Comparison of ENCODE assay signal across 8 cellular contexts in genomic region chr3:150721285-150722130, GRCh38. TPM values are rescaled to one million over a fixed set of nuclear protein-coding genes. Genes with fewer than 3 reads are reported as not detected.
DNase-seq lines count a peak whose midpoint lies in the region; ATAC-seq and TF ChIP-seq lines count a peak whose summit lies in the region.

No MANE protein-coding gene starts in this region.

- H3K9me3 ChIP-seq in SK-N-MC (ENCODE audit: low read depth, low read length) (no peaks in the 10 kb centered on the region), esophagus squamous epithelium (no peaks in the 10 kb centered on the region)

- 12 to 27% methylated on average over 13 of the region's 13 CpGs for WGBS in esophagus squamous epithelium, 2 donors

- H3K27ac Mint-ChIP-seq in activated naive CD4-positive, alpha-beta T cell treated with anti-CD3 and anti-CD28 coated beads, Interleukin-2, amount 50 U/mL, for 72 hours = no peak overlapping the region
- no peak overlapping the region for H3K27ac Mint-ChIP-seq in activated naive CD4-positive, alpha-beta T cell treated with anti-CD3 and anti-CD28 coated beads for 36 hours
- no peak overlapping the region for H3K27ac Mint-ChIP-seq in natural killer cell treated with Interleukin-12 subunit alpha and Interleukin-12 subunit beta and Interleukin-15 and Interleukin-18, amount 100 ng/mL, for 72 hours

- ATAC-seq in activated naive CD4-positive, alpha-beta T cell treated with anti-CD3 and anti-CD28 coated beads, Interleukin-2, amount 50 U/mL, for 72 hours = peak; percentile 60 to 62
- ATAC-seq in HG02678 (IDR thresholded peaks at IDR 0.05; ENCODE audit: unreplicated experiment) = peak; percentile 75
- ATAC-seq in natural killer cell treated with Interleukin-12 subunit alpha and Interleukin-12 subunit beta and Interleukin-15 and Interleukin-18, amount 100 ng/mL, for 72 hours = peak; percentile 68 to 81

- no peaks in the 10 kb centered on the region for H3K27me3 ChIP-seq in esophagus squamous epithelium

- H3K4me1 Mint-ChIP-seq in activated naive CD4-positive, alpha-beta T cell treated with anti-CD3 and anti-CD28 coated beads for 36 hours (ENCODE audit: low read depth) = peaks cover 28% of the 10 kb centered on the region
- H3K4me1 Mint-ChIP-seq in natural killer cell treated with Interleukin-12 subunit alpha and Interleukin-12 subunit beta and Interleukin-15 and Interleukin-18, amount 100 ng/mL, for 72 hours (ENCODE audit: low read depth in 2 of 2) = peaks cover 0 to 6% of the 10 kb centered on the region in 2 donors

- DNase-seq in activated naive CD4-positive, alpha-beta T cell treated with anti-CD3 and anti-CD28 coated beads, Interleukin-2, amount 50 U/mL, for 72 hours (ENCODE audit: low spot score in 2 of 2) = no peak
- DNase-seq in activated naive CD4-positive, alpha-beta T cell treated with anti-CD3 and anti-CD28 coated beads for 36 hours = no peak
- DNase-seq in NCI-H1436 treated with DMSO at 0.1 percent for 48 hours (lab: John Stamatoyannopoulos, UW) = peak; percentile 45
- no peak for DNase-seq in SK-N-MC (ENCODE audit: low read depth, low spot score)
- DNase-seq in esophagus squamous epithelium (lab: John Stamatoyannopoulos, UW) = no peak
- DNase-seq in natural killer cell treated with Interleukin-12 subunit alpha and Interleukin-12 subunit beta and Interleukin-15 and Interleukin-18, amount 100 ng/mL, for 72 hours (ENCODE audit: low spot score) = no peak
- DNase-seq in activated naive CD4-positive, alpha-beta T cell treated with anti-CD3 and anti-CD28 coated beads, Interleukin-2, amount 50 U/mL, for 16 hours = no peak

- H3K9me3 Mint-ChIP-seq in activated naive CD4-positive, alpha-beta T cell treated with anti-CD3 and anti-CD28 coated beads, Interleukin-2, amount 50 U/mL, for 72 hours = no peaks in the 10 kb centered on the region
- H3K9me3 Mint-ChIP-seq in activated naive CD4-positive, alpha-beta T cell treated with anti-CD3 and anti-CD28 coated beads for 36 hours = peaks cover 2% of the 10 kb centered on the region
- no peaks in the 10 kb centered on the region for H3K9me3 Mint-ChIP-seq in natural killer cell treated with Interleukin-12 subunit alpha and Interleukin-12 subunit beta and Interleukin-15 and Interleukin-18, amount 100 ng/mL, for 72 hours

- H3K27ac ChIP-seq in SK-N-MC = no peak overlapping the region
- H3K27ac ChIP-seq in esophagus squamous epithelium = no peak overlapping the region

- TF ChIP-seq CTCF in esophagus squamous epithelium (IDR thresholded peaks at IDR 0.05) = peak; percentile 54 to 92 (median 85)

- H3K4me3 Mint-ChIP-seq in activated naive CD4-positive, alpha-beta T cell treated with anti-CD3 and anti-CD28 coated beads for 36 hours = no peak overlapping the region
- no peak overlapping the region for H3K4me3 Mint-ChIP-seq in natural killer cell treated with Interleukin-12 subunit alpha and Interleukin-12 subunit beta and Interleukin-15 and Interleukin-18, amount 100 ng/mL, for 72 hours

- intact Hi-C loops in activated naive CD4-positive, alpha-beta T cell treated with anti-CD3 and anti-CD28 coated beads for 36 hours (cut with micrococcal nuclease) = loop anchor here (1.0 kb wide), 10 partner anchors 17 to 425 kb away; partner anchors contain the start of genes EIF2A, ERICH6, SERP1 and SIAH2
- intact Hi-C loops in esophagus squamous epithelium (cut with DNase I) = loop anchor here (5.0 kb wide), 2 partner anchors 141 to 426 kb away; no protein-coding TSS in a partner anchor

- no peak for TF ChIP-seq POLR2A in esophagus squamous epithelium (IDR thresholded peaks at IDR 0.05)

- H3K4me3 ChIP-seq in SK-N-MC (0 out of 2 replicates have a peak overlapping the region, but pooled peaks have one; percentile 24), esophagus squamous epithelium (no peak overlapping the region)

- H3K36me3 ChIP-seq in SK-N-MC (ENCODE audit: insufficient read depth, low read length) = no peaks in the 10 kb centered on the region
- no peaks in the 10 kb centered on the region for H3K36me3 ChIP-seq in esophagus squamous epithelium

- H3K9ac ChIP-seq in SK-N-MC (ENCODE audit: insufficient read length) = no peak overlapping the region

- no peaks in the 10 kb centered on the region for H3K27me3 Mint-ChIP-seq in activated naive CD4-positive, alpha-beta T cell treated with anti-CD3 and anti-CD28 coated beads for 36 hours (ENCODE audit: low read depth)
- H3K27me3 Mint-ChIP-seq in natural killer cell treated with Interleukin-12 subunit alpha and Interleukin-12 subunit beta and Interleukin-15 and Interleukin-18, amount 100 ng/mL, for 72 hours = no peaks in the 10 kb centered on the region

- peaks cover 7 to 48% (median 20%) of the 10 kb centered on the region in 3 donors for H3K4me1 ChIP-seq in esophagus squamous epithelium

- CTCF ChIA-PET in activated naive CD4-positive, alpha-beta T cell treated with anti-CD3 and anti-CD28 coated beads for 36 hours (lab: Charles Lee) = interaction anchor here (0.6 to 3.1 kb wide), 38 partner anchors 8 to 425 kb away, joined by 3 to 38 read pairs (median 4); partner anchors contain the start of gene SIAH2

- no peaks in the 10 kb centered on the region for H3K36me3 Mint-ChIP-seq in activated naive CD4-positive, alpha-beta T cell treated with anti-CD3 and anti-CD28 coated beads, Interleukin-2, amount 50 U/mL, for 72 hours
- no peaks in the 10 kb centered on the region for H3K36me3 Mint-ChIP-seq in activated naive CD4-positive, alpha-beta T cell treated with anti-CD3 and anti-CD28 coated beads for 36 hours (ENCODE audit: low read depth)
- H3K36me3 Mint-ChIP-seq in natural killer cell treated with Interleukin-12 subunit alpha and Interleukin-12 subunit beta and Interleukin-15 and Interleukin-18, amount 100 ng/mL, for 72 hours = no peaks in the 10 kb centered on the region

RNA-seq across cellular contexts. Expression of gene ERICH6, which starts 17.8 kb away (rescaled TPM):
- total RNA-seq in activated naive CD4-positive, alpha-beta T cell treated with anti-CD3 and anti-CD28 coated beads, Interleukin-2, amount 50 U/mL, for 72 hours = not detected
- not detected for total RNA-seq in activated naive CD4-positive, alpha-beta T cell treated with anti-CD3 and anti-CD28 coated beads for 36 hours
- total RNA-seq in esophagus squamous epithelium = not detected
- under 1 TPM in 1 of 2 donors, not detected in 1; 0.33 TPM for total RNA-seq in natural killer cell treated with Interleukin-12 subunit alpha and Interleukin-12 subunit beta and Interleukin-15 and Interleukin-18, amount 100 ng/mL, for 72 hours

RNA-seq across cellular contexts. Expression of gene SIAH2, which starts 41.5 kb away (rescaled TPM):
- total RNA-seq in activated naive CD4-positive, alpha-beta T cell treated with anti-CD3 and anti-CD28 coated beads, Interleukin-2, amount 50 U/mL, for 72 hours = 10 to 100 TPM; 68.3 to 74.7 TPM
- 10 to 100 TPM; 67.1 to 68.8 TPM for total RNA-seq in activated naive CD4-positive, alpha-beta T cell treated with anti-CD3 and anti-CD28 coated beads for 36 hours
- total RNA-seq in esophagus squamous epithelium = 10 to 100 TPM; 39.4 to 74.8 (median 51.8) TPM
- total RNA-seq in natural killer cell treated with Interleukin-12 subunit alpha and Interleukin-12 subunit beta and Interleukin-15 and Interleukin-18, amount 100 ng/mL, for 72 hours = 10 to 100 TPM; 34.9 to 41.4 TPM
